ENCODE assay signal across 14 cellular contexts in genomic region chr1:78168306-78168705, GRCh38.
"Had no signal": no experiment of that assay in that cellular context is flagged by ENCODE, and none has a peak within 500 bp of the region (broad histone marks: within the 10 kb centered on the region; RNA-seq: fewer than 3 reads in every experiment).

No MANE protein-coding gene starts in this region.

- H3K36me3 ChIP-seq: adrenal gland, stomach, thoracic aorta had no signal

- ATAC-seq: body of pancreas; left colon; naive thymus-derived CD8-positive, alpha-beta T cell had no signal

- H3K27ac Mint-ChIP-seq: T-helper 1 cell treated with Interleukin-12 subunit alpha and Interleukin-12 subunit beta and Interleukin-4 antibody, amounts not matched to agents 30 μg/mL and 1 μg/mL, for 36 hours had no signal

- H3K9me3 Mint-ChIP-seq: central memory CD8-positive, alpha-beta T cell; T-helper 1 cell treated with Interleukin-12 subunit alpha and Interleukin-12 subunit beta and Interleukin-4 antibody, amounts not matched to agents 30 μg/mL and 1 μg/mL, for 36 hours had no signal

- H3K4me3 Mint-ChIP-seq: central memory CD8-positive, alpha-beta T cell; T-helper 1 cell treated with Interleukin-12 subunit alpha and Interleukin-12 subunit beta and Interleukin-4 antibody, amounts not matched to agents 30 μg/mL and 1 μg/mL, for 36 hours had no signal

- H3K27me3 ChIP-seq: adrenal gland, body of pancreas, stomach had no signal

- H3K36me3 Mint-ChIP-seq: naive thymus-derived CD8-positive, alpha-beta T cell had no signal

- H3K4me1 ChIP-seq: body of pancreas, stomach had no signal

- DNase-seq: activated naive CD4-positive, alpha-beta T cell treated with anti-CD3 and anti-CD28 coated beads, Interleukin-2, amount 50 U/mL, for 16 hours; adrenal gland; body of pancreas; foreskin melanocyte; head of caudate nucleus; left colon; naive thymus-derived CD8-positive, alpha-beta T cell; nucleus accumbens; stimulated activated CD4-positive, alpha-beta T cell treated with anti-CD3 and anti-CD28 coated beads, Interleukin-4, amount 100 ng/mL, for 4 hours; stomach had no signal

- H3K4me1 Mint-ChIP-seq: central memory CD8-positive, alpha-beta T cell; naive thymus-derived CD8-positive, alpha-beta T cell had no signal

- H3K27ac ChIP-seq: adrenal gland, body of pancreas, stomach, thoracic aorta had no signal

- H3K4me3 ChIP-seq: adrenal gland, body of pancreas, lung, stomach, thoracic aorta had no signal

- H3K9me3 ChIP-seq: adrenal gland, body of pancreas, stomach, thoracic aorta had no signal
